Comparison of ENCODE assay signal across 33 cellular contexts in genomic region chr3:170532573-170532972, GRCh38. TPM values are rescaled to one million over a fixed set of nuclear protein-coding genes. Genes with fewer than 3 reads are reported as not detected.
DNase-seq lines count a peak whose midpoint lies in the region; ATAC-seq and TF ChIP-seq lines count a peak whose summit lies in the region.
"Had no signal": no experiment of that assay in that cellular context is flagged by ENCODE, and none has a peak within 500 bp of the region (broad histone marks: within the 10 kb centered on the region; RNA-seq: fewer than 3 reads in every experiment).

No MANE protein-coding gene starts in this region.

- H3K4me3 ChIP-seq in HEK293 (ENCODE audit: low read depth, low read length) = no peak overlapping the region
- H3K4me3 ChIP-seq: adrenal gland, gastrocnemius medialis, GM23248, hepatocyte, Peyer's patch, SJCRH30, upper lobe of right lung had no signal

- POLR2A ChIA-PET in HEK293 (lab: Yijun Ruan, JAX) = no interaction called here

- no peaks in the 10 kb centered on the region for H3K9me3 ChIP-seq in HEK293 (ENCODE audit: control insufficient read depth, insufficient read depth, low read depth, low read length)
- H3K9me3 ChIP-seq: adrenal gland, gastrocnemius medialis, Peyer's patch, SJCRH30, upper lobe of right lung had no signal

- CTCF ChIA-PET in HEK293 (lab: Yijun Ruan, JAX) = interaction anchor here (1.4 kb wide), 1 partner anchor 119 kb away, joined by 6 read pairs; no protein-coding TSS in a partner anchor

- H3K27ac ChIP-seq in HEK293 (ENCODE audit: extremely low read depth, low read depth, low read length) = no peak overlapping the region
- H3K27ac ChIP-seq: 22Rv1, adrenal gland, brain microvascular endothelial cell, gastrocnemius medialis, GM23248, hepatocyte, Peyer's patch, SJCRH30, upper lobe of right lung had no signal

- intact Hi-C loops in activated T-helper 1 cell treated with anti-CD3 and anti-CD28 coated beads, Interleukin-12 subunit alpha, Interleukin-12 subunit beta, Interleukin-2, Interleukin-4 antibody, amounts not matched to agents 30 ng/mL and 10 ng/mL and 1 ng/mL, durations not matched to agents 14 hours and 24 hours and 36 hours (cut with micrococcal nuclease) = no loop called here

- ATAC-seq in esophagus mucosa = no peak
- ATAC-seq: activated CD4-positive, alpha-beta T cell treated with anti-CD3 and anti-CD28 coated beads for 36 hours; left lobe of liver; upper lobe of right lung had no signal

- H3K36me3 ChIP-seq in HEK293 (ENCODE audit: control insufficient read depth in 2 of 2, insufficient read depth in 1 of 2, low read length in 2 of 2) = no peaks in the 10 kb centered on the region
- H3K36me3 ChIP-seq: adrenal gland, brain microvascular endothelial cell, gastrocnemius medialis, Peyer's patch, SJCRH30, upper lobe of right lung had no signal

- no peak overlapping the region for H3K27ac Mint-ChIP-seq in activated T-helper 1 cell treated with anti-CD3 and anti-CD28 coated beads, Interleukin-12 subunit alpha, Interleukin-12 subunit beta, Interleukin-2, Interleukin-4 antibody, amounts not matched to agents 30 ng/mL and 10 ng/mL and 1 ng/mL, durations not matched to agents 14 hours and 24 hours and 36 hours
- H3K27ac Mint-ChIP-seq: activated CD4-positive, alpha-beta T cell treated with anti-CD3 and anti-CD28 coated beads for 36 hours; CD4-positive, CD25-positive, alpha-beta regulatory T cell; HFFc6; T-helper 1 cell treated with Interleukin-12 subunit alpha and Interleukin-12 subunit beta and Interleukin-4 antibody, amounts not matched to agents 30 μg/mL and 1 μg/mL, for 36 hours had no signal

- no peak overlapping the region for H3K4me3 Mint-ChIP-seq in activated T-helper 1 cell treated with anti-CD3 and anti-CD28 coated beads, Interleukin-12 subunit alpha, Interleukin-12 subunit beta, Interleukin-2, Interleukin-4 antibody, amounts not matched to agents 30 ng/mL and 10 ng/mL and 1 ng/mL, durations not matched to agents 14 hours and 24 hours and 36 hours
- H3K4me3 Mint-ChIP-seq: activated CD4-positive, alpha-beta T cell treated with anti-CD3 and anti-CD28 coated beads for 36 hours; CD4-positive, CD25-positive, alpha-beta regulatory T cell; HFFc6; naive B cell; T-helper 1 cell treated with Interleukin-12 subunit alpha and Interleukin-12 subunit beta and Interleukin-4 antibody, amounts not matched to agents 30 μg/mL and 1 μg/mL, for 36 hours had no signal

- peaks cover 3% of the 10 kb centered on the region for H3K27me3 Mint-ChIP-seq in activated T-helper 1 cell treated with anti-CD3 and anti-CD28 coated beads, Interleukin-12 subunit alpha, Interleukin-12 subunit beta, Interleukin-2, Interleukin-4 antibody, amounts not matched to agents 30 ng/mL and 10 ng/mL and 1 ng/mL, durations not matched to agents 14 hours and 24 hours and 36 hours (ENCODE audit: insufficient read depth)
- H3K27me3 Mint-ChIP-seq: CD4-positive, CD25-positive, alpha-beta regulatory T cell had no signal

- DNase-seq in DMS 273 (lab: John Stamatoyannopoulos, UW; ENCODE audit: unreplicated experiment) (peak; percentile 40), DMS 273 treated with DMSO at 0.1 percent for 48 hours (lab: John Stamatoyannopoulos, UW) (no peak), NCI-H2107 (lab: John Stamatoyannopoulos, UW) (peak; percentile 73), RPMI8226 (peak; percentile 65), MV-4-11 (lab: John Stamatoyannopoulos, UW) (no peak)
- DNase-seq in activated T-helper 1 cell treated with anti-CD3 and anti-CD28 coated beads, Interleukin-12 subunit alpha, Interleukin-12 subunit beta, Interleukin-2, Interleukin-4 antibody, amounts not matched to agents 30 ng/mL and 10 ng/mL and 1 ng/mL, durations not matched to agents 14 hours and 24 hours and 36 hours (ENCODE audit: low spot score) = no peak
- DNase-seq: activated CD4-positive, alpha-beta T cell treated with anti-CD3 and anti-CD28 coated beads for 36 hours; activated CD8-positive, alpha-beta memory T cell treated with anti-CD3 and anti-CD28 coated beads for 24 hours; activated naive CD4-positive, alpha-beta T cell; activated T-cell treated with anti-CD3 and anti-CD28 coated beads, Interleukin-2, amount 50 U/mL, for 1 hour; adrenal gland; brain microvascular endothelial cell; CD4-positive, CD25-positive, alpha-beta regulatory T cell; DMS153; effector CD8-positive, alpha-beta T cell; GF-D8; HFFc6; KG1; naive B cell; Peyer's patch; small intestine; stimulated activated CD4-positive, alpha-beta T cell treated with anti-CD3 and anti-CD28 coated beads, Interleukin-1b, Interleukin-23, amount 100 ng/mL, for 48 hours; upper lobe of right lung had no signal

- H3K36me3 Mint-ChIP-seq in activated T-helper 1 cell treated with anti-CD3 and anti-CD28 coated beads, Interleukin-12 subunit alpha, Interleukin-12 subunit beta, Interleukin-2, Interleukin-4 antibody, amounts not matched to agents 30 ng/mL and 10 ng/mL and 1 ng/mL, durations not matched to agents 14 hours and 24 hours and 36 hours (ENCODE audit: low read depth) = no peaks in the 10 kb centered on the region
- H3K36me3 Mint-ChIP-seq: CD4-positive, CD25-positive, alpha-beta regulatory T cell; naive B cell had no signal

- TF ChIP-seq CTCF in HEK293 (tag by site-specific recombination; IDR thresholded peaks at IDR 0.05) = no peak

- no peaks in the 10 kb centered on the region for H3K4me1 Mint-ChIP-seq in activated T-helper 1 cell treated with anti-CD3 and anti-CD28 coated beads, Interleukin-12 subunit alpha, Interleukin-12 subunit beta, Interleukin-2, Interleukin-4 antibody, amounts not matched to agents 30 ng/mL and 10 ng/mL and 1 ng/mL, durations not matched to agents 14 hours and 24 hours and 36 hours (ENCODE audit: low read depth)
- H3K4me1 Mint-ChIP-seq: activated CD4-positive, alpha-beta T cell treated with anti-CD3 and anti-CD28 coated beads for 36 hours; CD4-positive, CD25-positive, alpha-beta regulatory T cell; naive B cell had no signal

- H3K9me3 Mint-ChIP-seq in activated T-helper 1 cell treated with anti-CD3 and anti-CD28 coated beads, Interleukin-12 subunit alpha, Interleukin-12 subunit beta, Interleukin-2, Interleukin-4 antibody, amounts not matched to agents 30 ng/mL and 10 ng/mL and 1 ng/mL, durations not matched to agents 14 hours and 24 hours and 36 hours = no peaks in the 10 kb centered on the region
- H3K9me3 Mint-ChIP-seq: CD4-positive, CD25-positive, alpha-beta regulatory T cell; HFFc6; T-helper 1 cell treated with Interleukin-12 subunit alpha and Interleukin-12 subunit beta and Interleukin-4 antibody, amounts not matched to agents 30 μg/mL and 1 μg/mL, for 36 hours had no signal

- no peaks in the 10 kb centered on the region for H3K4me1 ChIP-seq in HEK293 (ENCODE audit: control insufficient read depth, insufficient read depth, low read length)
- H3K4me1 ChIP-seq: adrenal gland, Peyer's patch, SJCRH30, upper lobe of right lung had no signal

TF ChIP-seq in HEK293, 187 proteins besides CTCF, POLR2A, EP300 and RAD21:
- TF ChIP-seq ZIC2 (tag by site-specific recombination; IDR thresholded peaks at IDR 0.05) (peak; percentile 24; the same call in 1 of the 2 replicates), ZFHX2 (tag by site-specific recombination; conservative IDR thresholded peaks at IDR 0.05) (no peak)

RNA-seq across cellular contexts. Expression of gene SLC7A14, which starts 53.3 kb away (rescaled TPM):
- not detected for total RNA-seq in esophagus mucosa
- not detected in 2 replicates for total RNA-seq in activated T-helper 1 cell treated with anti-CD3 and anti-CD28 coated beads, Interleukin-12 subunit alpha, Interleukin-12 subunit beta, Interleukin-2, Interleukin-4 antibody, amounts not matched to agents 30 ng/mL and 10 ng/mL and 1 ng/mL, durations not matched to agents 14 hours and 24 hours and 36 hours
- total RNA-seq: activated CD4-positive, alpha-beta T cell treated with anti-CD3 and anti-CD28 coated beads for 36 hours; CD4-positive, CD25-positive, alpha-beta regulatory T cell; GM23248; HT-29; SJCRH30; upper lobe of right lung had no signal

Comparison
In these comparisons a context has a peak if more than half of its experiments do, and no peak if none do; other contexts are left out.
1. DNase-seq: peak in DMS 273 (single experiment), NCI-H2107 (single experiment) and RPMI8226 (single experiment); none in DMS 273 treated with DMSO at 0.1 percent for 48 hours (single experiment), activated T-helper 1 cell treated with anti-CD3 and anti-CD28 coated beads, Interleukin-12 subunit alpha, Interleukin-12 subunit beta, Interleukin-2, Interleukin-4 antibody, amounts not matched to agents 30 ng/mL and 10 ng/mL and 1 ng/mL, durations not matched to agents 14 hours and 24 hours and 36 hours (single experiment) and MV-4-11 (single experiment).